In the genomic region with DNA sequence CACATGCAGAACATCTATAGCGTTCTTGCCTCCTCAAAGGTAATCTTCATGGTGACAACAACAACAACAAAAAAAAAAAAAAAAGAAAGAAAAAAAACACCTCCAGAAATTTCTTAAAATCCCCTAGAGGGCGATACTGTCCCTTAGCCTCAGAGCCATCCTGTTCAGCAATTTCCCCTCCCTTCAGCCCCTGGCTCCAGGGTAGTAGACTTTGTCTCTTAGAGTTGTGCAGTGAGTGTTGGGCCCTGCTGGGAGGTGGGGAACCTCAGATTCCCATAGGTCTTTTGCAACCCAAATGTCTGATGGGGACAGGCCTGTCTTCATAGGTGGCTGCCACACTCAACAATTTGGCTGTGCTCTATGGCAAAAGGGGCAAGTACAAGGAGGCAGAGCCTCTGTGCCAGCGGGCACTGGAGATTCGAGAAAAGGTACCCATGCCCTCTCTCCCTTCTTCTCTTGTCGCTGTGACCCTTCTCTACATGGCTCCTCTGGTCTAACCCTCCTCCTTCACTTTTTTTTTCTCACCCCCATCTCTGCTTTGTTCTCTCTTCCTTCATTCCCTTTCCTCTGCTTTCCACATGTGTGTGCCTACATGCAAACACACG, we compare ENCODE assay signal across 8 cellular contexts. TPM values are rescaled to one million over a fixed set of nuclear protein-coding genes. Genes with fewer than 3 reads are reported as not detected.
DNase-seq lines count a peak whose midpoint lies in the region; ATAC-seq and TF ChIP-seq lines count a peak whose summit lies in the region.

No MANE protein-coding gene starts in this region.

- WGBS in psoas muscle, 3 donors = 64 to 74% (median 67%) methylated on average over 6 of the region's 6 CpGs

- ATAC-seq in psoas muscle = peak in 2 of 4 donors; percentile 36 to 50
- no peak for ATAC-seq in GM21381 (IDR thresholded peaks at IDR 0.05; ENCODE audit: unreplicated experiment)
- no peak for ATAC-seq in HG03469 (IDR thresholded peaks at IDR 0.05; ENCODE audit: unreplicated experiment)

- peaks cover 0 to 87% of the 10 kb centered on the region in 2 donors for H3K36me3 ChIP-seq in psoas muscle (ENCODE audit: insufficient read depth in 1 of 2, low read depth in 1 of 2)

- no peak overlapping the region for H3K27ac ChIP-seq in psoas muscle

- H3K9me3 ChIP-seq in psoas muscle = no peaks in the 10 kb centered on the region

- peaks cover 0 to 3% (median 0%) of the 10 kb centered on the region in 3 donors for H3K27me3 ChIP-seq in psoas muscle (ENCODE audit: insufficient read depth in 3 of 3, low read length in 2 of 3)

- H3K4me3 ChIP-seq in psoas muscle = no peak overlapping the region

- in situ Hi-C loops in SK-MEL-5 (cut with HindIII; ENCODE audit: low pct_unique_long_range_greater_than_20kb, low sequenced_read_pairs) = no loop called here

- intact Hi-C loops in psoas muscle (cut with DNase I) = loop anchor here in 1 of 2 donors (5.0 kb wide), 2 partner anchors 52 to 72 kb away; no protein-coding TSS in a partner anchor

- no peak for TF ChIP-seq POLR2A in erythroblast (IDR thresholded peaks at IDR 0.05; ENCODE audit: low read length)

- DNase-seq in NOMO-1 treated with DMSO at 0.1 percent for 48 hours (lab: John Stamatoyannopoulos, UW; ENCODE audit: unreplicated experiment) = peak; percentile 55
- no peak for DNase-seq in NOMO-1 treated with dmso at 0.1 percent for 144 hours (lab: John Stamatoyannopoulos, UW; ENCODE audit: unreplicated experiment)
- DNase-seq in HuH-7.5 (ENCODE audit: low spot score) = peak; percentile 74
- DNase-seq in SK-MEL-5 (ENCODE audit: low read depth, low spot score) = peak; percentile 64
- DNase-seq in erythroblast (lab: John Stamatoyannopoulos, UW) = peak; percentile 64 to 72
- no peak for DNase-seq in psoas muscle

- TF ChIP-seq CTCF in psoas muscle (IDR thresholded peaks at IDR 0.05) = peak; percentile 11

- no peaks in the 10 kb centered on the region for H3K4me1 ChIP-seq in psoas muscle

RNA-seq across cellular contexts. Expression of a gene that starts 6.0 kb away (rescaled TPM):
- total RNA-seq in SK-MEL-5 (2014; rRNA removed; shearing (Covaris generic)) = 19.7 TPM in 2 replicates
- polyA plus RNA-seq in SK-MEL-5 (2015; cell fraction: cytosol; rRNA removed) = 31.9 and 46.5 TPM in 2 replicates
- 53.6 and 71.7 TPM in 2 replicates for polyA plus RNA-seq in SK-MEL-5 (2015; cell fraction: nucleus; rRNA removed)
- 1 to 10 TPM in 2 of 4 donors, under 1 TPM in 2; 0.61 to 1.6 (median 1.1) TPM for total RNA-seq in psoas muscle
- under 1 TPM; 0.17 to 0.90 (median 0.23) TPM for polyA plus RNA-seq in psoas muscle

RNA-seq across cellular contexts. Expression of a gene that starts 10.7 kb away (rescaled TPM):
- total RNA-seq in SK-MEL-5 (2014; rRNA removed; shearing (Covaris generic)) = 6.8 and 8.3 TPM in 2 replicates
- 4.8 and 6.2 TPM in 2 replicates for polyA plus RNA-seq in SK-MEL-5 (2015; cell fraction: cytosol; rRNA removed)
- 39.3 and 41.4 TPM in 2 replicates for polyA plus RNA-seq in SK-MEL-5 (2015; cell fraction: nucleus; rRNA removed)
- total RNA-seq in psoas muscle = 10 to 100 TPM; 13.0 to 20.9 (median 15.0) TPM
- 10 to 100 TPM; 12.2 to 17.2 (median 13.2) TPM for polyA plus RNA-seq in psoas muscle

RNA-seq across cellular contexts. Expression of a gene that starts 10.9 kb away (rescaled TPM):
- total RNA-seq in SK-MEL-5 (2014; rRNA removed; shearing (Covaris generic)) = 49.9 and 51.9 TPM in 2 replicates
- polyA plus RNA-seq in SK-MEL-5 (2015; cell fraction: cytosol; rRNA removed) = 76.9 and 77.5 TPM in 2 replicates
- polyA plus RNA-seq in SK-MEL-5 (2015; cell fraction: nucleus; rRNA removed) = 40.8 and 50.4 TPM in 2 replicates
- 100 to 1,000 TPM in 1 of 4 donors, 10 to 100 TPM in 3; 61.3 to 138 (median 94.5) TPM for total RNA-seq in psoas muscle
- polyA plus RNA-seq in psoas muscle = 100 to 1,000 TPM in 1 of 3 donors, 10 to 100 TPM in 2; 91.1 to 139 (median 91.2) TPM

RNA-seq across cellular contexts. Expression of a gene that starts 16.5 kb away (rescaled TPM):
- 18.8 and 20.2 TPM in 2 replicates for total RNA-seq in SK-MEL-5 (2014; rRNA removed; shearing (Covaris generic))
- 21.8 and 30.3 TPM in 2 replicates for polyA plus RNA-seq in SK-MEL-5 (2015; cell fraction: cytosol; rRNA removed)
- 97.1 and 109 TPM in 2 replicates for polyA plus RNA-seq in SK-MEL-5 (2015; cell fraction: nucleus; rRNA removed)
- total RNA-seq in psoas muscle = 10 to 100 TPM in 3 of 4 donors, 1 to 10 TPM in 1; 9.3 to 23.4 (median 20.1) TPM
- polyA plus RNA-seq in psoas muscle = 10 to 100 TPM in 1 of 3 donors, 1 to 10 TPM in 2; 6.0 to 11.5 (median 6.5) TPM

RNA-seq across cellular contexts. Expression of a gene that starts 48.7 kb away (rescaled TPM):
- 81.9 and 89.9 TPM in 2 replicates for total RNA-seq in SK-MEL-5 (2014; rRNA removed; shearing (Covaris generic))
- 52.3 and 63.1 TPM in 2 replicates for polyA plus RNA-seq in SK-MEL-5 (2015; cell fraction: cytosol; rRNA removed)
- polyA plus RNA-seq in SK-MEL-5 (2015; cell fraction: nucleus; rRNA removed) = 27.1 and 36.6 TPM in 2 replicates
- 10 to 100 TPM; 31.0 to 47.3 (median 37.5) TPM for total RNA-seq in psoas muscle
- polyA plus RNA-seq in psoas muscle = 10 to 100 TPM; 39.7 to 70.5 (median 68.2) TPM

Comparison
In these comparisons a context has a peak if more than half of its experiments do, and no peak if none do; other contexts are left out.
1. DNase-seq: peak in NOMO-1 treated with DMSO at 0.1 percent for 48 hours (single experiment), HuH-7.5 (single experiment), SK-MEL-5 (single experiment) and erythroblast (2 of 2); none in NOMO-1 treated with dmso at 0.1 percent for 144 hours (single experiment) and psoas muscle (0 of 2).